In genomic region chr9:113508111-113508749, GRCh38 we compare ENCODE assay signal across 1 cellular context.
TF ChIP-seq lines count a peak whose summit lies in the region.

No MANE protein-coding gene starts in this region.

TF ChIP-seq in HepG2, 621 proteins besides CTCF, POLR2A, EP300 and RAD21 (continued from another document):
- TF ChIP-seq TFAP4 (IDR thresholded peaks at IDR 0.05; ENCODE audit: borderline replicate concordance, low read depth) = peak; percentile 38; the same call in 1 of the 2 replicates
- no peak for TF ChIP-seq DMTF1 (CRISPR knock-in tag; IDR thresholded peaks at IDR 0.05)
- no peak for TF ChIP-seq TCF7L2 (IDR thresholded peaks at IDR 0.05; ENCODE audit: low read depth, low read length)
- no peak for TF ChIP-seq ZNF790 (CRISPR knock-in tag; IDR thresholded peaks at IDR 0.05; ENCODE audit: borderline replicate concordance)
- no peak for TF ChIP-seq CCAR2 (optimal IDR thresholded peaks at IDR 0.05; ENCODE audit: low read depth, low read length)
- no peak for TF ChIP-seq ZNF567 (CRISPR knock-in tag; IDR thresholded peaks at IDR 0.05; ENCODE audit: borderline replicate concordance)
- TF ChIP-seq ZNF687 (CRISPR knock-in tag; IDR thresholded peaks at IDR 0.05) = peak; percentile 54
- no peak for TF ChIP-seq KAT8 (CRISPR knock-in tag; IDR thresholded peaks at IDR 0.05)
- TF ChIP-seq BRD4 (CRISPR knock-in tag; IDR thresholded peaks at IDR 0.05) = no peak
- no peak for TF ChIP-seq ZNF407 (CRISPR knock-in tag; IDR thresholded peaks at IDR 0.05; ENCODE audit: not compliant biosample characterization)
- peak; percentile 16; the same call in 1 of the 2 replicates for TF ChIP-seq STAG1 (CRISPR knock-in tag; IDR thresholded peaks at IDR 0.05)
- TF ChIP-seq HMG20A (CRISPR knock-in tag; IDR thresholded peaks at IDR 0.05; ENCODE audit: borderline replicate concordance) = peak; percentile 46; the same call in 1 of the 2 replicates
- no peak for TF ChIP-seq EHMT2 (IDR thresholded peaks at IDR 0.05; ENCODE audit: borderline replicate concordance, low read depth, low read length)
